Comparison of ENCODE assay signal across 13 cellular contexts in genomic region chr21:41507521-41508414, GRCh38. TPM values are rescaled to one million over a fixed set of nuclear protein-coding genes. Genes with fewer than 3 reads are reported as not detected.
DNase-seq lines count a peak whose midpoint lies in the region; ATAC-seq and TF ChIP-seq lines count a peak whose summit lies in the region.
"Had no signal": no experiment of that assay in that cellular context is flagged by ENCODE, and none has a peak within 500 bp of the region (broad histone marks: within the 10 kb centered on the region; RNA-seq: fewer than 3 reads in every experiment).

Gene TMPRSS2 (minus strand): TSS chr21:41508158. CDS start chr21:41498133, 10,025 bp downstream.

- no peak within 1 kb of the TSS for H3K4me2 ChIP-seq in Karpas-422 (ENCODE audit: low read depth, low read length, poor library complexity, severe bottlenecking)

- no peaks in the 10 kb centered on the region for H3K9me2 ChIP-seq in Karpas-422 (replicated peaks; ENCODE audit: insufficient read depth, low read length)

- POLR2A ChIA-PET in Caco-2 (lab: Charles Lee) = interaction anchor here (0.6 to 0.7 kb wide), 5 partner anchors 11 to 208 kb away, joined by 3 to 5 read pairs (median 3); no protein-coding TSS in a partner anchor
- POLR2A ChIA-PET in Panc1 (lab: Charles Lee) = interaction anchor here (0.6 to 0.7 kb wide), 3 partner anchors 11 to 237 kb away, joined by 3 to 8 read pairs (median 4); no protein-coding TSS in a partner anchor

- H3K4me1 ChIP-seq in Caco-2 = peaks cover 51% of the 10 kb centered on the region
- peaks cover 35% of the 10 kb centered on the region for H3K4me1 ChIP-seq in Panc1 (ENCODE audit: control insufficient read depth, insufficient read depth, low read length)
- no peaks in the 10 kb centered on the region for H3K4me1 ChIP-seq in Karpas-422 (ENCODE audit: low read length)

- H3K9ac ChIP-seq in Karpas-422 (ENCODE audit: low read length) = no peak within 1 kb of the TSS

- H3K27me3 ChIP-seq in Caco-2 (replicated peaks; ENCODE audit: control insufficient read depth, insufficient read depth, low read length) (no peaks in the 10 kb centered on the region), Panc1 (ENCODE audit: control insufficient read depth, insufficient read depth, low read length) (no peaks in the 10 kb centered on the region), Karpas-422 (ENCODE audit: low read length) (no peaks in the 10 kb centered on the region)

- H3K4me1 Mint-ChIP-seq in Caco-2 (ENCODE audit: low read depth, unreplicated experiment) (peaks cover 35% of the 10 kb centered on the region), neural crest cell (no peaks in the 10 kb centered on the region)

- peak within 1 kb of the TSS; percentile 73 for H3K27ac Mint-ChIP-seq in Caco-2 (ENCODE audit: unreplicated experiment)
- H3K27ac Mint-ChIP-seq in neural crest cell (ENCODE audit: unreplicated experiment) = no peak within 1 kb of the TSS
- H3K27ac Mint-ChIP-seq: CD4-positive, alpha-beta memory T cell; effector memory CD8-positive, alpha-beta T cell had no signal

- CTCF ChIA-PET in Caco-2 (lab: Charles Lee) = interaction anchor here (0.5 to 1.0 kb wide), 5 partner anchors 11 to 104 kb away, joined by 3 to 9 read pairs (median 4); no protein-coding TSS in a partner anchor
- CTCF ChIA-PET in Panc1 (lab: Charles Lee) = interaction anchor here (0.6 kb wide), 1 partner anchor 608 kb away, joined by 4 read pairs; no protein-coding TSS in a partner anchor

- no peaks in the 10 kb centered on the region for H3K27me3 Mint-ChIP-seq in Caco-2 (ENCODE audit: insufficient read depth, unreplicated experiment)
- peaks cover 83% of the 10 kb centered on the region for H3K27me3 Mint-ChIP-seq in neural crest cell (ENCODE audit: low read depth)

- in situ Hi-C loops in Panc1 (cut with HindIII; ENCODE audit: low pct_unique_long_range_greater_than_20kb, low sequenced_read_pairs) = no loop called here

- H3K9me3 ChIP-seq in Caco-2 (0 out of 2 replicates have a peak, but pooled peaks cover 2% of the 10 kb centered on the region), Panc1 (ENCODE audit: control insufficient read depth, insufficient read depth, low read depth, low read length) (no peaks in the 10 kb centered on the region), Karpas-422 (ENCODE audit: low read length) (no peaks in the 10 kb centered on the region)
- H3K9me3 ChIP-seq: neutrophil had no signal

- H3K4me3 Mint-ChIP-seq in Caco-2 (ENCODE audit: unreplicated experiment) (peak within 1 kb of the TSS; percentile 79), neural crest cell (peak within 1 kb of the TSS; percentile 66)

- intact Hi-C loops in Caco-2 (cut with micrococcal nuclease; ENCODE audit: unreplicated experiment) (no loop called here), Panc1 (cut with micrococcal nuclease; ENCODE audit: unreplicated experiment) (no loop called here), left ventricle myocardium superior (cut with micrococcal nuclease) (no loop called here)

- no peaks in the 10 kb centered on the region for H3K36me3 ChIP-seq in Caco-2 (ENCODE audit: control insufficient read depth, insufficient read depth, low read length)
- no peaks in the 10 kb centered on the region for H3K36me3 ChIP-seq in Panc1 (ENCODE audit: control insufficient read depth, insufficient read depth, low read length)
- H3K36me3 ChIP-seq in Karpas-422 (ENCODE audit: insufficient read depth, low read length) = no peaks in the 10 kb centered on the region
- H3K36me3 ChIP-seq: neutrophil had no signal

- H4K20me1 ChIP-seq in Karpas-422 (ENCODE audit: insufficient read depth, low read depth, low read length) = no peaks in the 10 kb centered on the region

- H3K36me3 Mint-ChIP-seq in Caco-2 (ENCODE audit: insufficient read depth, unreplicated experiment) = peaks cover 7% of the 10 kb centered on the region
- no peaks in the 10 kb centered on the region for H3K36me3 Mint-ChIP-seq in neural crest cell (ENCODE audit: low read depth)
- H3K36me3 Mint-ChIP-seq: CD4-positive, alpha-beta memory T cell had no signal

- peak; percentile 90 for DNase-seq in Caco-2
- no peak for DNase-seq in Panc1 (ENCODE audit: low read depth, low spot score)
- DNase-seq in left ventricle myocardium superior = no peak
- DNase-seq in neural crest cell (ENCODE audit: low read depth, low spot score) = no peak
- DNase-seq in Karpas-422 = no peak
- DNase-seq: activated CD8-positive, alpha-beta memory T cell treated with anti-CD3 and anti-CD28 coated beads, Interleukin-2, amount 50 U/mL, for 48 hours; CD4-positive, alpha-beta memory T cell; effector memory CD8-positive, alpha-beta T cell had no signal

- H3K4me3 ChIP-seq in Caco-2 (ENCODE audit: low read depth, low read length) (peak within 1 kb of the TSS; percentile 90), Panc1 (ENCODE audit: low read depth in 2 of 2, low read length in 2 of 2) (peak within 1 kb of the TSS; percentile 56 to 61), Karpas-422 (ENCODE audit: low read length) (no peak within 1 kb of the TSS)

- BruUV-seq in Caco-2 (replicated peaks; lab: Mats Ljungman, UMichigan) (TSS peak; percentile 31), Panc1 (replicated peaks; lab: Mats Ljungman, UMichigan) (no TSS peak)

- no peaks in the 10 kb centered on the region for H3K79me2 ChIP-seq in Karpas-422 (ENCODE audit: low read length)

- TF ChIP-seq CTCF in Caco-2 (IDR thresholded peaks at IDR 0.05; ENCODE audit: insufficient read depth in 1 of 2, low read depth in 1 of 2, low read length in 1 of 2, severe bottlenecking in 1 of 2, unreplicated experiment in 1 of 2) = peak in 1 of 2 experiments; percentile 8
- TF ChIP-seq CTCF in Panc1 (IDR thresholded peaks at IDR 0.05) = no peak
- no peak for TF ChIP-seq CTCF in neural crest cell (conservative IDR thresholded peaks at IDR 0.05)

- no peak within 1 kb of the TSS for H2AFZ ChIP-seq in Karpas-422 (ENCODE audit: low read length)

- peak; percentile 80 for ATAC-seq in Panc1
- peak; percentile 64 for ATAC-seq in left ventricle myocardium superior
- ATAC-seq in HG02759 (IDR thresholded peaks at IDR 0.05; ENCODE audit: unreplicated experiment) = no peak
- no peak for ATAC-seq in HG02763 (IDR thresholded peaks at IDR 0.05; ENCODE audit: unreplicated experiment)
- ATAC-seq in GM18909 (IDR thresholded peaks at IDR 0.05; ENCODE audit: poor library complexity, unreplicated experiment) = no peak
- ATAC-seq: effector memory CD8-positive, alpha-beta T cell; SK-N-SH treated with all-trans-retinoic acid at 6 μM for 48 hours had no signal

- H3K27ac ChIP-seq in Panc1 (ENCODE audit: low read length) (peak within 1 kb of the TSS; percentile 83), Karpas-422 (ENCODE audit: low read length) (no peak within 1 kb of the TSS)
- H3K27ac ChIP-seq: neutrophil had no signal

- no peaks in the 10 kb centered on the region for H3K9me3 Mint-ChIP-seq in Caco-2 (ENCODE audit: unreplicated experiment)
- no peaks in the 10 kb centered on the region for H3K9me3 Mint-ChIP-seq in neural crest cell
- H3K9me3 Mint-ChIP-seq: effector memory CD8-positive, alpha-beta T cell had no signal

RNA-seq across cellular contexts. Expression of gene TMPRSS2, which starts in this region (rescaled TPM):
- 71.0 and 74.9 TPM in 2 replicates for total RNA-seq in Caco-2 (2022)
- total RNA-seq in Panc1 (2021; ENCODE audit: unreplicated experiment) = 111 TPM
- polyA plus RNA-seq in Panc1 (2012; ENCODE audit: insufficient read length) = 92.3 TPM
- not detected for total RNA-seq in left ventricle myocardium superior
- not detected in 2 replicates for total RNA-seq in neural crest cell
- not detected in 2 replicates for total RNA-seq in Karpas-422 (2014; rRNA removed; shearing (Covaris generic); ENCODE audit: low replicate concordance)
- total RNA-seq: CD4-positive, alpha-beta memory T cell had no signal
- polyA plus RNA-seq: CD4-positive, alpha-beta memory T cell had no signal

Comparison
In these comparisons a context has a peak if more than half of its experiments do, and no peak if none do; other contexts are left out.
1. RNA of gene TMPRSS2 (total RNA-seq): 111 TPM in Panc1 (single experiment) and 71.0 to 74.9 TPM in Caco-2; not detected in neural crest cell, not detected in left ventricle myocardium superior (single experiment) and not detected in Karpas-422; every median in the first group is over 10 times any median in the second.
2. Peak in ATAC-seq in left ventricle myocardium superior; RNA of the gene not detected or under 1 TPM.
3. DNase-seq: peak in Caco-2 (2 of 2); none in Panc1 (single experiment), left ventricle myocardium superior (single experiment), neural crest cell (single experiment) and Karpas-422 (single experiment).